Comparison of ENCODE assay signal across 1 cellular context in genomic region chr17:48107137-48108055, GRCh38.
TF ChIP-seq lines count a peak whose summit lies in the region.

Gene SNX11 (plus strand): TSS chr17:48107766. CDS start chr17:48112044, 4,278 bp downstream.

TF ChIP-seq in GM23338, 12 proteins besides CTCF, POLR2A, EP300 and RAD21 (continued from another document):
- TF ChIP-seq, protein P1, sequence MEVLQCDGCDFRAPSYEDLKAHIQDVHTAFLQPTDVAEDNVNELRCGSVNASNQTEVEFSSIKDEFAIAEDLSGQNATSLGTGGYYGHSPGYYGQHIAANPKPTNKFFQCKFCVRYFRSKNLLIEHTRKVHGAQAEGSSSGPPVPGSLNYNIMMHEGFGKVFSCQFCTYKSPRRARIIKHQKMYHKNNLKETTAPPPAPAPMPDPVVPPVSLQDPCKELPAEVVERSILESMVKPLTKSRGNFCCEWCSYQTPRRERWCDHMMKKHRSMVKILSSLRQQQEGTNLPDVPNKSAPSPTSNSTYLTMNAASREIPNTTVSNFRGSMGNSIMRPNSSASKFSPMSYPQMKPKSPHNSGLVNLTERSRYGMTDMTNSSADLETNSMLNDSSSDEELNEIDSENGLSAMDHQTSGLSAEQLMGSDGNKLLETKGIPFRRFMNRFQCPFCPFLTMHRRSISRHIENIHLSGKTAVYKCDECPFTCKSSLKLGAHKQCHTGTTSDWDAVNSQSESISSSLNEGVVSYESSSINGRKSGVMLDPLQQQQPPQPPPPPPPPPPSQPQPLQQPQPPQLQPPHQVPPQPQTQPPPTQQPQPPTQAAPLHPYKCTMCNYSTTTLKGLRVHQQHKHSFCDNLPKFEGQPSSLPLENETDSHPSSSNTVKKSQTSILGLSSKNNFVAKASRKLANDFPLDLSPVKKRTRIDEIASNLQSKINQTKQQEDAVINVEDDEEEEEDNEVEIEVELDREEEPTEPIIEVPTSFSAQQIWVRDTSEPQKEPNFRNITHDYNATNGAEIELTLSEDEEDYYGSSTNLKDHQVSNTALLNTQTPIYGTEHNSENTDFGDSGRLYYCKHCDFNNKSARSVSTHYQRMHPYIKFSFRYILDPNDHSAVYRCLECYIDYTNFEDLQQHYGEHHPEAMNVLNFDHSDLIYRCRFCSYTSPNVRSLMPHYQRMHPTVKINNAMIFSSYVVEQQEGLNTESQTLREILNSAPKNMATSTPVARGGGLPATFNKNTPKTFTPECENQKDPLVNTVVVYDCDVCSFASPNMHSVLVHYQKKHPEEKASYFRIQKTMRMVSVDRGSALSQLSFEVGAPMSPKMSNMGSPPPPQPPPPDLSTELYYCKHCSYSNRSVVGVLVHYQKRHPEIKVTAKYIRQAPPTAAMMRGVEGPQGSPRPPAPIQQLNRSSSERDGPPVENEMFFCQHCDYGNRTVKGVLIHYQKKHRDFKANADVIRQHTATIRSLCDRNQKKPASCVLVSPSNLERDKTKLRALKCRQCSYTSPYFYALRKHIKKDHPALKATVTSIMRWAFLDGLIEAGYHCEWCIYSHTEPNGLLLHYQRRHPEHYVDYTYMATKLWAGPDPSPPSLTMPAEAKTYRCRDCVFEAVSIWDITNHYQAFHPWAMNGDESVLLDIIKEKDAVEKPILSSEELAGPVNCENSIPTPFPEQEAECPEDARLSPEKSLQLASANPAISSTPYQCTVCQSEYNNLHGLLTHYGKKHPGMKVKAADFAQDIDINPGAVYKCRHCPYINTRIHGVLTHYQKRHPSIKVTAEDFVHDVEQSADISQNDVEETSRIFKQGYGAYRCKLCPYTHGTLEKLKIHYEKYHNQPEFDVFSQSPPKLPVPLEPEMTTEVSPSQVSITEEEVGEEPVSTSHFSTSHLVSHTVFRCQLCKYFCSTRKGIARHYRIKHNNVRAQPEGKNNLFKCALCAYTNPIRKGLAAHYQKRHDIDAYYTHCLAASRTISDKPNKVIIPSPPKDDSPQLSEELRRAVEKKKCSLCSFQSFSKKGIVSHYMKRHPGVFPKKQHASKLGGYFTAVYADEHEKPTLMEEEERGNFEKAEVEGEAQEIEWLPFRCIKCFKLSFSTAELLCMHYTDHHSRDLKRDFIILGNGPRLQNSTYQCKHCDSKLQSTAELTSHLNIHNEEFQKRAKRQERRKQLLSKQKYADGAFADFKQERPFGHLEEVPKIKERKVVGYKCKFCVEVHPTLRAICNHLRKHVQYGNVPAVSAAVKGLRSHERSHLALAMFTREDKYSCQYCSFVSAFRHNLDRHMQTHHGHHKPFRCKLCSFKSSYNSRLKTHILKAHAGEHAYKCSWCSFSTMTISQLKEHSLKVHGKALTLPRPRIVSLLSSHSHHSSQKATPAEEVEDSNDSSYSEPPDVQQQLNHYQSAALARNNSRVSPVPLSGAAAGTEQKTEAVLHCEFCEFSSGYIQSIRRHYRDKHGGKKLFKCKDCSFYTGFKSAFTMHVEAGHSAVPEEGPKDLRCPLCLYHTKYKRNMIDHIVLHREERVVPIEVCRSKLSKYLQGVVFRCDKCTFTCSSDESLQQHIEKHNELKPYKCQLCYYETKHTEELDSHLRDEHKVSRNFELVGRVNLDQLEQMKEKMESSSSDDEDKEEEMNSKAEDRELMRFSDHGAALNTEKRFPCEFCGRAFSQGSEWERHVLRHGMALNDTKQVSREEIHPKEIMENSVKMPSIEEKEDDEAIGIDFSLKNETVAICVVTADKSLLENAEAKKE (CRISPR knock-in tag; IDR thresholded peaks at IDR 0.05): no peak
- TF ChIP-seq REST (IDR thresholded peaks at IDR 0.05; ENCODE audit: unreplicated experiment) (no peak), ZNF331 (CRISPR knock-in tag; IDR thresholded peaks at IDR 0.05; ENCODE audit: low read depth) (no peak), ETS1 (IDR thresholded peaks at IDR 0.05) (peak; percentile 73; the same call in 1 of the 2 replicates), NANOG (IDR thresholded peaks at IDR 0.05; ENCODE audit: borderline replicate concordance) (no peak), STAT1 (IDR thresholded peaks at IDR 0.05; ENCODE audit: unreplicated experiment) (no peak), EZH2 (IDR thresholded peaks at IDR 0.05; ENCODE audit: low read depth, unreplicated experiment) (no peak), JUNB (IDR thresholded peaks at IDR 0.05; ENCODE audit: unreplicated experiment) (no peak), ZNF114 (CRISPR knock-in tag; IDR thresholded peaks at IDR 0.05) (no peak), POLR2AphosphoS5 (IDR thresholded peaks at IDR 0.05; ENCODE audit: low read depth) (peak; percentile 79), CREB1 (CRISPR knock-in tag; IDR thresholded peaks at IDR 0.05; ENCODE audit: low read depth) (peak; percentile 49)
